ENCODE assay signal across 25 cellular contexts in the genomic region with DNA sequence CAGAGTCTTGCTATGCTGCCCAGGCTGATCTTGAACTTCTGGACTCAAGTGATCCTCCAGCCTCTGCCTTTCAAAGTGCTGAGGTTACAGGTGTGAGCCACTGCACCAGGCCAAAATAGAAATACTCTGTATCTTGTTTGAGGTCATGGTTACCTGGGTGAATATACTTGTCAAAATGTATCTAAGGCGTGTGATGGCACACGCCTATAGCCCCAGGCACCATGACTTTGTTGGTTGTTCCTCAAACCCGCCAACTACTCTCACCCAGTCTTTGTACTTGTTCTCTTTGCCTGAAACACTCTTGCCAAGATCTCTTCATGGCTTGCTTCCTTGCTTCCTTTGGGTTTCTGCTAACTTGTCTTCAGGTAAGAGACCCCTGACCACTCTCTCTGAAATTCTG. TPM values are rescaled to one million over a fixed set of nuclear protein-coding genes. Genes with fewer than 3 reads are reported as not detected.
A peak's percentile ranks its signal among the peaks of the same experiment; 100 is the strongest.
DNase-seq lines count a peak whose midpoint lies in the region; ATAC-seq, FAIRE-seq and TF ChIP-seq lines count a peak whose summit lies in the region.
"Had no signal": no experiment of that assay in that cellular context is flagged by ENCODE, and none has a peak within 500 bp of the region (broad histone marks: within the 10 kb centered on the region; RNA-seq: fewer than 3 reads in every experiment).

No MANE protein-coding gene starts in this region.

- H3K4me2 ChIP-seq in PC-3 (ENCODE audit: low read length) = no peak overlapping the region

- no peak overlapping the region for H2AFZ ChIP-seq in PC-3 (ENCODE audit: low read length)

- H3F3A ChIP-seq in PC-3 (ENCODE audit: low read length, unreplicated experiment) = no peaks in the 10 kb centered on the region

- 82 to 95% methylated on average over 3 of the region's 3 CpGs for WGBS in body of pancreas, 2 donors

- no peaks in the 10 kb centered on the region for H3K4me1 ChIP-seq in PC-3 (ENCODE audit: insufficient read depth, low read length)
- peaks cover 5% of the 10 kb centered on the region for H3K4me1 ChIP-seq in foreskin keratinocyte
- no peaks in the 10 kb centered on the region for H3K4me1 ChIP-seq in body of pancreas
- H3K4me1 ChIP-seq: BE2C had no signal

- no peaks in the 10 kb centered on the region for H4K20me1 ChIP-seq in PC-3 (ENCODE audit: low read length)

- ATAC-seq in PC-3 = peak; percentile 37; the same call in 1 of the 2 replicates
- peak; percentile 87 for ATAC-seq in foreskin keratinocyte
- ATAC-seq in GM19467 (IDR thresholded peaks at IDR 0.05; ENCODE audit: unreplicated experiment) = no peak
- no peak for ATAC-seq in HG02642 (IDR thresholded peaks at IDR 0.05; ENCODE audit: poor library complexity, unreplicated experiment)
- no peak for ATAC-seq in body of pancreas
- ATAC-seq: GM12878, HCT116, HepG2 had no signal

- no peaks in the 10 kb centered on the region for H3K36me3 ChIP-seq in PC-3 (ENCODE audit: low read depth, low read length)
- no peaks in the 10 kb centered on the region for H3K36me3 ChIP-seq in bronchial epithelial cell (ENCODE audit: control insufficient read depth, insufficient read depth, low read length)
- H3K36me3 ChIP-seq in body of pancreas (replicated peaks in 1 of 2; ENCODE audit: insufficient read depth in 1 of 2, low read depth in 2 of 2) = no peaks in the 10 kb centered on the region
- H3K36me3 ChIP-seq: BE2C had no signal

- H3K27ac ChIP-seq in PC-3 (ENCODE audit: low read length) = no peak overlapping the region
- H3K27ac ChIP-seq in foreskin keratinocyte = peak overlapping the region; percentile 23
- H3K27ac ChIP-seq in body of pancreas = no peak overlapping the region

- DNase-seq in PC-3 = peak; percentile 29
- DNase-seq in bronchial epithelial cell (ENCODE audit: low read depth) = peak; percentile 68
- peak; percentile 38 to 69 for DNase-seq in foreskin keratinocyte
- DNase-seq in SW 1271 (lab: John Stamatoyannopoulos, UW) = no peak
- no peak for DNase-seq in body of pancreas
- DNase-seq: ACHN; BE2C; C1 segment of cervical spinal cord; CD4-positive, CD25-positive, alpha-beta regulatory T cell; CD8-positive, alpha-beta memory T cell; COR-L47; DMS 273 treated with DMSO at 0.1 percent for 48 hours; DMS53; DND-41; EL; GOT3; H7; HFFc6 had no signal

- H3K4me3 ChIP-seq in PC-3 (ENCODE audit: low read length) (no peak overlapping the region), bronchial epithelial cell (ENCODE audit: low read depth, low read length) (no peak overlapping the region), body of pancreas (no peak overlapping the region)
- H3K4me3 ChIP-seq: GM12878 had no signal

- BruUV-seq in PC-3 (replicated peaks; lab: Mats Ljungman, UMichigan) = no TSS peak

- CTCF ChIA-PET in PC-3 (lab: Charles Lee) = no interaction called here

- no peaks in the 10 kb centered on the region for H3K79me2 ChIP-seq in PC-3 (ENCODE audit: low read length)

- POLR2A ChIA-PET in PC-3 (lab: Charles Lee; ENCODE audit: unreplicated experiment) = no interaction called here

- intact Hi-C loops in PC-3 (cut with micrococcal nuclease) = no loop called here
- intact Hi-C loops in body of pancreas (cut with DNase I) = no loop called here

- no peak for FAIRE-seq in bronchial epithelial cell (lab: Jason Lieb, UNC)
- FAIRE-seq: A204.1, GM12878, GM19239, HepG2 had no signal

- H3K27me3 ChIP-seq in PC-3 (ENCODE audit: low read length) (no peaks in the 10 kb centered on the region), bronchial epithelial cell (ENCODE audit: control insufficient read depth, insufficient read depth, low read length) (no peaks in the 10 kb centered on the region), foreskin keratinocyte (no peaks in the 10 kb centered on the region), body of pancreas (no peaks in the 10 kb centered on the region)
- H3K27me3 ChIP-seq: BE2C had no signal

- TF ChIP-seq CTCF in PC-3 (conservative IDR thresholded peaks at IDR 0.05; ENCODE audit: low read depth, low read length) = no peak
- no peak for TF ChIP-seq CTCF in bronchial epithelial cell (IDR thresholded peaks at IDR 0.05; ENCODE audit: insufficient read depth, low read length, severe bottlenecking)
- no peak for TF ChIP-seq CTCF in foreskin keratinocyte (conservative IDR thresholded peaks at IDR 0.05)
- TF ChIP-seq CTCF in body of pancreas (IDR thresholded peaks at IDR 0.05) = no peak

- no peak overlapping the region for H3K9ac ChIP-seq in PC-3 (ENCODE audit: low read length)

- TF ChIP-seq POLR2A in body of pancreas (IDR thresholded peaks at IDR 0.05) = no peak

- no peaks in the 10 kb centered on the region for H3K9me2 ChIP-seq in PC-3 (replicated peaks; ENCODE audit: low read length)

- H3K9me3 ChIP-seq in PC-3 (ENCODE audit: low read length) = no peaks in the 10 kb centered on the region
- H3K9me3 ChIP-seq in body of pancreas = no peaks in the 10 kb centered on the region
- H3K9me3 ChIP-seq: BE2C had no signal

RNA-seq across cellular contexts. Expression of a gene that starts 38.0 kb away (rescaled TPM):
- total RNA-seq in PC-3 (2014; rRNA removed) (5.0 and 13.4 TPM in 2 replicates), bronchial epithelial cell (3.9 and 6.0 TPM in 2 replicates), foreskin keratinocyte (0.99 and 1.3 TPM in 2 replicates), body of pancreas (10 to 100 TPM; 17.8 to 25.7 TPM)
- 0.37 and 0.90 TPM in 2 replicates for polyA plus RNA-seq in foreskin keratinocyte

Comparison
In these comparisons a context has a peak if more than half of its experiments do, and no peak if none do; other contexts are left out.
1. ATAC-seq: peak in PC-3 (single experiment) and foreskin keratinocyte (single experiment); none in GM19467 (single experiment), HG02642 (single experiment) and body of pancreas (single experiment).
2. DNase-seq: peak in PC-3 (single experiment), bronchial epithelial cell (single experiment) and foreskin keratinocyte (2 of 2); none in SW 1271 (0 of 2) and body of pancreas (0 of 4).